ENCODE assay signal across 15 cellular contexts in the genomic region with DNA sequence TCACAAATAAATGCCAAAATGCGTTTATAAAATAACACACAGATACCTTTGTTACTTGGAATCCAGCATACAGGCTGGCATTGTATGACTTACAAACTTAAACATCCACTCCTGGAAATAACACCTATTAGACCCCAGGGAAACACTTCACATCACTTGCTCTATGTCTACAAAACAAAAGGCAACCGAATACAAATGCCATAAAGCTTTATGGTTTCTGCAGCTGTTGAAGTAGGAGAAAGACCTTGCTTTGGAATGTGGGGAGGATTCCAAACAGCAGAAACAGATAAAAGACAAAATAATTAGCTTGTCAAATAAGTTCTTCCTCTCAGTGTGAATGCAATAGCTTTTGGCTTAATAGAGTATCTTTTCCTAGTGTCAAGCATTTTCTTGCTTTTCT.
"Had no signal": no experiment of that assay in that cellular context is flagged by ENCODE, and none has a peak within 500 bp of the region (broad histone marks: within the 10 kb centered on the region; RNA-seq: fewer than 3 reads in every experiment).

No MANE protein-coding gene starts in this region.

- H3K27ac ChIP-seq: dorsolateral prefrontal cortex, psoas muscle, spleen, WERI-Rb-1 had no signal

- H3K27me3 ChIP-seq: dorsolateral prefrontal cortex, spleen had no signal

- H3K4me3 ChIP-seq: dorsolateral prefrontal cortex, psoas muscle, spleen had no signal

- H3K4me1 ChIP-seq: psoas muscle had no signal

- H3K36me3 ChIP-seq: spleen, WERI-Rb-1 had no signal

- DNase-seq: activated CD4-positive, alpha-beta memory T cell treated with anti-CD3 and anti-CD28 coated beads for 36 hours; activated CD8-positive, alpha-beta memory T cell treated with anti-CD3 and anti-CD28 coated beads, Interleukin-2, amount 10 ng/mL, durations not matched to agents 7 days and 5 days; activated effector memory CD4-positive, alpha-beta T cell treated with Interleukin-2 at 50 U/mL for 16 hours; activated T-cell treated with anti-CD3 and anti-CD28 coated beads, Interleukin-2, amount 50 U/mL, for 24 hours; amniotic stem cell; dorsolateral prefrontal cortex; endodermal cell; islet precursor cell; mammary epithelial cell; naive thymus-derived CD8-positive, alpha-beta T cell; psoas muscle; spleen; stimulated activated naive CD8-positive, alpha-beta T cell treated with anti-CD3 and anti-CD28 coated beads, Interleukin-15, amount 100 ng/mL, for 72 hours; T-helper 17 cell; WERI-Rb-1 had no signal

- H3K9me3 ChIP-seq: psoas muscle, spleen had no signal
